8 cellular contexts compared by ENCODE assay signal in genomic region chr3:154323921-154324738, GRCh38. TPM values are rescaled to one million over a fixed set of nuclear protein-coding genes. Genes with fewer than 3 reads are reported as not detected.
DNase-seq lines count a peak whose midpoint lies in the region; ATAC-seq and TF ChIP-seq lines count a peak whose summit lies in the region.

A gene with protein sequence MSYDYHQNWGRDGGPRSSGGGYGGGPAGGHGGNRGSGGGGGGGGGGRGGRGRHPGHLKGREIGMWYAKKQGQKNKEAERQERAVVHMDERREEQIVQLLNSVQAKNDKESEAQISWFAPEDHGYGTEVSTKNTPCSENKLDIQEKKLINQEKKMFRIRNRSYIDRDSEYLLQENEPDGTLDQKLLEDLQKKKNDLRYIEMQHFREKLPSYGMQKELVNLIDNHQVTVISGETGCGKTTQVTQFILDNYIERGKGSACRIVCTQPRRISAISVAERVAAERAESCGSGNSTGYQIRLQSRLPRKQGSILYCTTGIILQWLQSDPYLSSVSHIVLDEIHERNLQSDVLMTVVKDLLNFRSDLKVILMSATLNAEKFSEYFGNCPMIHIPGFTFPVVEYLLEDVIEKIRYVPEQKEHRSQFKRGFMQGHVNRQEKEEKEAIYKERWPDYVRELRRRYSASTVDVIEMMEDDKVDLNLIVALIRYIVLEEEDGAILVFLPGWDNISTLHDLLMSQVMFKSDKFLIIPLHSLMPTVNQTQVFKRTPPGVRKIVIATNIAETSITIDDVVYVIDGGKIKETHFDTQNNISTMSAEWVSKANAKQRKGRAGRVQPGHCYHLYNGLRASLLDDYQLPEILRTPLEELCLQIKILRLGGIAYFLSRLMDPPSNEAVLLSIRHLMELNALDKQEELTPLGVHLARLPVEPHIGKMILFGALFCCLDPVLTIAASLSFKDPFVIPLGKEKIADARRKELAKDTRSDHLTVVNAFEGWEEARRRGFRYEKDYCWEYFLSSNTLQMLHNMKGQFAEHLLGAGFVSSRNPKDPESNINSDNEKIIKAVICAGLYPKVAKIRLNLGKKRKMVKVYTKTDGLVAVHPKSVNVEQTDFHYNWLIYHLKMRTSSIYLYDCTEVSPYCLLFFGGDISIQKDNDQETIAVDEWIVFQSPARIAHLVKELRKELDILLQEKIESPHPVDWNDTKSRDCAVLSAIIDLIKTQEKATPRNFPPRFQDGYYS (minus strand): TSS chr3:154324487. CDS start chr3:154324416, 71 bp downstream.

- peak; percentile 21 for TF ChIP-seq EP300 in transverse colon (IDR thresholded peaks at IDR 0.05; ENCODE audit: low read depth)

- peaks cover 16% of the 10 kb centered on the region for H3K36me3 Mint-ChIP-seq in activated naive CD8-positive, alpha-beta T cell treated with anti-CD3 and anti-CD28 coated beads, Interleukin-2, amount 50 U/mL, for 24 hours (ENCODE audit: low read depth)

- TF ChIP-seq CTCF in GM12865 (IDR thresholded peaks at IDR 0.05; ENCODE audit: insufficient read depth, low read depth, low read length, missing control alignments) = no peak
- TF ChIP-seq CTCF in transverse colon (IDR thresholded peaks at IDR 0.05) = no peak

- H3K23ac ChIP-seq in trophoblast cell (ENCODE audit: low read length) = no peak within 1 kb of the TSS

- H3K4me1 Mint-ChIP-seq in activated naive CD8-positive, alpha-beta T cell treated with anti-CD3 and anti-CD28 coated beads, Interleukin-2, amount 50 U/mL, for 24 hours = peaks cover 30% of the 10 kb centered on the region

- peak within 1 kb of the TSS; percentile 8 for H2BK5ac ChIP-seq in trophoblast cell (ENCODE audit: low read depth, low read length, poor library complexity)

- H3K79me1 ChIP-seq in trophoblast cell (ENCODE audit: low read length) = peaks cover 4% of the 10 kb centered on the region

- peak; percentile 76 for TF ChIP-seq POLR2A in transverse colon (IDR thresholded peaks at IDR 0.05)

- H3K9me3 ChIP-seq in trophoblast cell (ENCODE audit: insufficient read depth, low read depth, low read length) (no peaks in the 10 kb centered on the region), transverse colon (no peaks in the 10 kb centered on the region)

- H2BK120ac ChIP-seq in trophoblast cell (ENCODE audit: insufficient read depth, low read length, poor library complexity) = no peak within 1 kb of the TSS

- H3K4ac ChIP-seq in trophoblast cell (ENCODE audit: low read depth, low read length) = peak within 1 kb of the TSS; percentile 60

- no peaks in the 10 kb centered on the region for H3K9me3 Mint-ChIP-seq in activated naive CD8-positive, alpha-beta T cell treated with anti-CD3 and anti-CD28 coated beads, Interleukin-2, amount 50 U/mL, for 24 hours

- H3K4me1 ChIP-seq in trophoblast cell (ENCODE audit: control insufficient read depth in 1 of 2, insufficient read depth in 2 of 2, low read length in 2 of 2) = no peaks in the 10 kb centered on the region
- H3K4me1 ChIP-seq in transverse colon = peaks cover 9 to 40% (median 20%) of the 10 kb centered on the region in 4 donors

- peaks cover 2% of the 10 kb centered on the region for H3K79me2 ChIP-seq in trophoblast cell (ENCODE audit: control insufficient read depth, insufficient read depth, low read length, poor library complexity)

- H4K8ac ChIP-seq in trophoblast cell (ENCODE audit: low read depth, low read length) = peak within 1 kb of the TSS; percentile 83

- no peaks in the 10 kb centered on the region for H3K27me3 Mint-ChIP-seq in activated naive CD8-positive, alpha-beta T cell treated with anti-CD3 and anti-CD28 coated beads, Interleukin-2, amount 50 U/mL, for 24 hours

- H3K4me3 ChIP-seq in GM12865 (ENCODE audit: low read depth, low read length) = peak within 1 kb of the TSS; percentile 85
- H3K4me3 ChIP-seq in trophoblast cell (ENCODE audit: low read depth, low read length) = peak within 1 kb of the TSS; percentile 82
- H3K4me3 ChIP-seq in transverse colon = peak within 1 kb of the TSS; percentile 65 to 89 (median 74)

- H3K36me3 ChIP-seq in trophoblast cell (ENCODE audit: control insufficient read depth in 1 of 2, insufficient read depth in 2 of 2, low read length in 2 of 2) (no peaks in the 10 kb centered on the region), transverse colon (no peaks in the 10 kb centered on the region)

- peak within 1 kb of the TSS; percentile 75 for H2AFZ ChIP-seq in trophoblast cell (ENCODE audit: insufficient read depth, low read length, poor library complexity)

- H3K4me2 ChIP-seq in trophoblast cell (ENCODE audit: low read length) = peak within 1 kb of the TSS; percentile 62

- H3K9ac ChIP-seq in trophoblast cell (ENCODE audit: low read length) = peak within 1 kb of the TSS; percentile 83

- peak within 1 kb of the TSS; percentile 19 for H3K14ac ChIP-seq in trophoblast cell (ENCODE audit: low read length)

- peak within 1 kb of the TSS; percentile 70 for H4K12ac ChIP-seq in trophoblast cell (ENCODE audit: low read depth, low read length)

- H2BK12ac ChIP-seq in trophoblast cell (ENCODE audit: low read length) = no peak within 1 kb of the TSS

- no peaks in the 10 kb centered on the region for H3K27me3 ChIP-seq in trophoblast cell (ENCODE audit: insufficient read depth, low read length)
- peaks cover 3% of the 10 kb centered on the region for H3K27me3 ChIP-seq in transverse colon

- H3K27ac Mint-ChIP-seq in activated naive CD8-positive, alpha-beta T cell treated with anti-CD3 and anti-CD28 coated beads, Interleukin-2, amount 50 U/mL, for 24 hours = peak within 1 kb of the TSS; percentile 94

- H3K27ac ChIP-seq in trophoblast cell (ENCODE audit: low read depth, low read length) = peak within 1 kb of the TSS; percentile 56
- peak within 1 kb of the TSS; percentile 90 to 95 (median 92) for H3K27ac ChIP-seq in transverse colon

- no peak within 1 kb of the TSS for H2AK5ac ChIP-seq in trophoblast cell (ENCODE audit: low read length)

- intact Hi-C loops in cardiac septum (cut with DNase I) (no loop called here), transverse colon (cut with DNase I; ENCODE audit: low total_unique reads) (no loop called here)

- no CpG with 5 or more reads among the region's 44 CpGs for WGBS in trophoblast cell (ENCODE audit: extremely low coverage, insufficient coverage, insufficient read length)
- 0 to 1% methylated on average over 25 to 44 of the region's 44 CpGs for WGBS in transverse colon (ENCODE audit: low coverage in 1 of 2), 2 donors

- H3K18ac ChIP-seq in trophoblast cell (ENCODE audit: low read length) = peak within 1 kb of the TSS; percentile 5

- DNase-seq in GM12865 (ENCODE audit: low read depth) (peak; percentile 93), NCI-H1417 (lab: John Stamatoyannopoulos, UW) (peak; percentile 91 to 96 (median 92)), SW 1271 (lab: John Stamatoyannopoulos, UW) (peak; percentile 70 to 87), cardiac septum (ENCODE audit: low spot score) (peak; percentile 94), trophoblast cell (peak; percentile 83 to 91), transverse colon (peak; percentile 90)
- DNase-seq in activated naive CD8-positive, alpha-beta T cell treated with anti-CD3 and anti-CD28 coated beads, Interleukin-2, amount 50 U/mL, for 24 hours = peak; percentile 89

- in situ Hi-C loops in transverse colon (cut with MboI; ENCODE audit: low pct_ligation_motif_present in 1 of 4, low pct_unique_long_range_greater_than_20kb in 1 of 4, low sequenced_read_pairs in 3 of 4) = no loop called here

- ATAC-seq in HG02763 (IDR thresholded peaks at IDR 0.05; ENCODE audit: unreplicated experiment) = peak; percentile 97
- peak; percentile 95 for ATAC-seq in activated naive CD8-positive, alpha-beta T cell treated with anti-CD3 and anti-CD28 coated beads, Interleukin-2, amount 50 U/mL, for 24 hours

- H3K4me3 Mint-ChIP-seq in activated naive CD8-positive, alpha-beta T cell treated with anti-CD3 and anti-CD28 coated beads, Interleukin-2, amount 50 U/mL, for 24 hours = peak within 1 kb of the TSS; percentile 18

- H4K91ac ChIP-seq in trophoblast cell (ENCODE audit: low read depth, low read length) = peak within 1 kb of the TSS; percentile 58

RNA-seq across cellular contexts. Expression of the gene that starts here (rescaled TPM):
- total RNA-seq in cardiac septum (43.3 TPM), transverse colon (100 to 1,000 TPM in 1 of 4 donors, 10 to 100 TPM in 3; 28.5 to 113 (median 50.0) TPM)
- polyA plus RNA-seq in trophoblast cell (2013) = 34.8 and 36.3 TPM in 2 replicates

Comparison
In these comparisons a context has a peak if more than half of its experiments do, and no peak if none do; other contexts are left out.
1. Peak in every context shown above with its lines: DNase-seq, ATAC-seq, H3K4me3 ChIP-seq and H3K27ac ChIP-seq.